In the genomic region with DNA sequence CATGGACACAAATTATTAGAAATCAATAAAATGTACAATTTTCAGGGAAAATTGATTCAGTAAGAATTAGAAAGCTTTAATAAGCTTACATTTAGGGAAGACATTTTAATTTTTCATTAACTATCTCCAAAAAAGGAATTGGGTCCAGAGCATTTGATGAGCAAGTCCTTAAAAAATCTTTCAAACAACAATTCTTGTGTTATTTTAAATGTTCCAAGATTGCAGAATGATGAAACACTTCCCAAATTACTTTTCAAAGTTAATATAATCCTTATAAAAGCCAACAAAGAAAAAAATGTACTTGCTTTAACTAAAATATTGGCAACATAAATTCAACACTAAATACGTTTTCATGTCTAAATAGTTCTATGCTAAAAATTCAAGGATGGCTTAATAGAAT, we compare ENCODE assay signal across 25 cellular contexts.
DNase-seq lines count a peak whose midpoint lies in the region; ATAC-seq and FAIRE-seq lines count a peak whose summit lies in the region.
"Had no signal": no experiment of that assay in that cellular context is flagged by ENCODE, and none has a peak within 500 bp of the region (broad histone marks: within the 10 kb centered on the region; RNA-seq: fewer than 3 reads in every experiment).

No MANE protein-coding gene starts in this region.

- no peaks in the 10 kb centered on the region for H3K9me3 ChIP-seq in skeletal muscle satellite cell (replicated peaks; ENCODE audit: low read length)
- H3K9me3 ChIP-seq: A549, SK-N-SH had no signal

- intact Hi-C loops in cardiac septum (cut with DNase I), result no loop called here

- H3K27me3 ChIP-seq in skeletal muscle satellite cell (ENCODE audit: control insufficient read depth, insufficient read depth, low read length), result no peaks in the 10 kb centered on the region

- DNase-seq in EH (ENCODE audit: low read depth) (peak; percentile 68), fibroblast of peridontal ligament (ENCODE audit: extremely low read depth) (peak; percentile 80), SIG-M5 (lab: John Stamatoyannopoulos, UW) (no peak), cardiac septum (ENCODE audit: low spot score) (no peak), C1 segment of cervical spinal cord (lab: John Stamatoyannopoulos, UW) (no peak)
- DNase-seq: CD8-positive, alpha-beta memory T cell; DMS 273 treated with DMSO at 0.1 percent for 48 hours; DMS79; NCI-H1048; NCI-H1417 treated with DMSO at 0.1 percent for 48 hours; NCI-H1694 treated with DMSO at 0.1 percent for 48 hours; NCI-H2081; NCI-H2227 treated with DMSO at 0.1 percent for 48 hours; NCI-H526 treated with DMSO at 0.1 percent for 48 hours; OCI-M1; SK-N-SH; SW 1271 had no signal

- H3K36me3 ChIP-seq in skeletal muscle satellite cell (ENCODE audit: insufficient read depth, low read length), result no peaks in the 10 kb centered on the region

- FAIRE-seq in TTC549 (lab: Jason Lieb, UNC), result peak; percentile 73
- FAIRE-seq: A549, GM12892, GM19239, H54 had no signal

- peaks cover 16% of the 10 kb centered on the region for H3K4me1 ChIP-seq in skeletal muscle satellite cell (ENCODE audit: control insufficient read depth, insufficient read depth, low read length)
- H3K4me1 ChIP-seq: A549 had no signal

- no peak overlapping the region for H3K9ac ChIP-seq in skeletal muscle satellite cell (ENCODE audit: low read depth, low read length)
- H3K9ac ChIP-seq: KMS-11, SK-N-SH had no signal

- no peak for ATAC-seq in HG03159 (IDR thresholded peaks at IDR 0.05; ENCODE audit: unreplicated experiment)
- ATAC-seq: A549 had no signal

- H3K4me3 ChIP-seq in skeletal muscle satellite cell (ENCODE audit: low read length), result no peak overlapping the region
- H3K4me3 ChIP-seq: A549 had no signal

- H3K4me2 ChIP-seq in skeletal muscle satellite cell (ENCODE audit: low read length), result peak overlapping the region; percentile 26
- H3K4me2 ChIP-seq: A549, KMS-11, SK-N-SH had no signal

Comparison
In these comparisons a context has a peak if more than half of its experiments do, and no peak if none do; other contexts are left out.
1. DNase-seq: peak in EH (single experiment) and fibroblast of peridontal ligament (single experiment); none in SIG-M5 (single experiment), cardiac septum (single experiment) and C1 segment of cervical spinal cord (0 of 14).